ENCODE assay signal across 1 cellular context in the genomic region with DNA sequence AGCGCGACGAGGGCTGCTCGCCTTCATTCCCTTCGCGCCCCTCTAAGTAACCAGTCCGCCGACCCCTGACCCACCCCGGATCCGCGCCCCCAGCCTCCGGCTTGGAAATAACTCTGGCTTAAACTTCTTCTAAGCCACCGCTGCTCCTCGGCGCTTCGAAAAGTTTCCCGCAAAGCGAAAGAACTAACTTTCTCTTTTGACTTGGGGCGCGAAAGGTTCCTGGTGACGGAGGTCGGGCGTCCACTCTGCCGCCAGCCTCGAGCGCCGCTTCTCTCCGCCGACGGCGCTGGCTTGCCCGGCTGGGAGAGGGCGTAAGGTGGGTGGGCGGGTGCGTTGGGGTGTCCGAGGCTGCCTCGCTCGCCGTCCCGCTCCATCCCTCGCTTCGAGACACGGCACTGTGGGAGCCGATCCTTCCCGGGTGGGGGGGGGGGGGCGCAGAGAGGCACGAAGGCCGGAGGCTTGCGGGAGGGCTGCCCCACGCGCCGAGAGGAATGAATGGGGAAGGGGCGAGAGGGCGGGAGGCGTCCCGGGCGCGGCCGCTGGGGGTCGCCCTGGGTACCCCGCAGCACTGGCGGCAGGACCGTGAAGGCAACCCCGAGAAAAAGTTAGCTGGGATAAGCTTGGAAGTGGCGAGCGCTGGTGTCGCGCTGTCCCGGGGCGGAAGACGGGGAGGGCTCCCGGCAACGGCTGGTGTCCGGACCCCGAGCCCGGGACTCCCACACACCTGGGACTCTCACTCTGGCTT.
A peak's percentile ranks its signal among the peaks of the same experiment; 100 is the strongest.
TF ChIP-seq lines count a peak whose summit lies in the region.

No MANE protein-coding gene starts in this region.

TF ChIP-seq in K562, 482 proteins besides CTCF, POLR2A, EP300 and RAD21 (continued from another document and continues in another):
- TF ChIP-seq THRB (CRISPR knock-in tag; conservative IDR thresholded peaks at IDR 0.05) (peak; percentile 65), E4F1 (CRISPR knock-in tag; IDR thresholded peaks at IDR 0.05; ENCODE audit: borderline replicate concordance) (no peak), ELF1 (tag; IDR thresholded peaks at IDR 0.05) (peak; percentile 52; the same call in 1 of the 2 replicates), NR4A1 (CRISPR knock-in tag; IDR thresholded peaks at IDR 0.05) (no peak), NR4A1 (tag; IDR thresholded peaks at IDR 0.05) (0 out of 2 replicates have a peak, but pooled peaks have one; percentile 1), FOXK1 (CRISPR knock-in tag; IDR thresholded peaks at IDR 0.05; ENCODE audit: borderline replicate concordance) (no peak; the same call in 1 of the 2 replicates), ZNF12 (CRISPR knock-in tag; IDR thresholded peaks at IDR 0.05) (peak; percentile 9; the same call in 1 of the 2 replicates), ELF2 (CRISPR knock-in tag; IDR thresholded peaks at IDR 0.05) (0 out of 2 replicates have a peak, but pooled peaks have one; percentile 49), FIP1L1 (IDR thresholded peaks at IDR 0.05; ENCODE audit: low read depth, low read length, poor library complexity, severe bottlenecking) (peak; percentile 95), ZNF507 (tag; conservative IDR thresholded peaks at IDR 0.05) (no peak), SRSF3 (IDR thresholded peaks at IDR 0.05; ENCODE audit: insufficient read depth, low read length) (0 out of 2 replicates have a peak, but pooled peaks have one; percentile 48), ZNF830 (CRISPR knock-in tag; IDR thresholded peaks at IDR 0.05) (0 out of 2 replicates have a peak, but pooled peaks have one; percentile 64), ZNF407 (IDR thresholded peaks at IDR 0.05; ENCODE audit: low read depth) (no peak), KDM4B (IDR thresholded peaks at IDR 0.05; ENCODE audit: borderline replicate concordance in 2 of 2, low read depth in 1 of 2) (no peak), POLR3G (IDR thresholded peaks at IDR 0.05; ENCODE audit: extremely low read depth, insufficient read length, insufficient replicate concordance) (no peak), NFXL1 (CRISPR knock-in tag; IDR thresholded peaks at IDR 0.05) (0 out of 2 replicates have a peak, but pooled peaks have one; percentile 69), ID3 (CRISPR knock-in tag; IDR thresholded peaks at IDR 0.05) (no peak), ID3 (tag; IDR thresholded peaks at IDR 0.05) (0 out of 2 replicates have a peak, but pooled peaks have one; percentile 38), NELFE (IDR thresholded peaks at IDR 0.05; ENCODE audit: insufficient read depth, insufficient read length) (no peak), DEAF1 (CRISPR knock-in tag; IDR thresholded peaks at IDR 0.05) (0 out of 2 replicates have a peak, but pooled peaks have one; percentile 7), RB1 (IDR thresholded peaks at IDR 0.05; ENCODE audit: low read depth) (peak; percentile 70; the same call in 1 of the 2 replicates), PCBP2 (IDR thresholded peaks at IDR 0.05; ENCODE audit: low read depth, low read length, poor library complexity, severe bottlenecking) (peak; percentile 76), OTX1 (CRISPR knock-in tag; IDR thresholded peaks at IDR 0.05) (peak; percentile 45; the same call in 1 of the 2 replicates), TEAD1 (CRISPR knock-in tag; IDR thresholded peaks at IDR 0.05) (peak in 1 of 2 experiments; percentile 11; a peak in 1 of 4 replicates), HNRNPK (IDR thresholded peaks at IDR 0.05; ENCODE audit: low read depth, low read length, poor library complexity, severe bottlenecking) (peak; percentile 6), ZSCAN32 (CRISPR knock-in tag; IDR thresholded peaks at IDR 0.05) (peak; percentile 26; the same call in 1 of the 2 replicates), TAF9B (IDR thresholded peaks at IDR 0.05; ENCODE audit: partially characterized antibody) (no peak), ZBTB9 (CRISPR knock-in tag; IDR thresholded peaks at IDR 0.05) (peak; percentile 86)
- TF ChIP-seq, protein P1, sequence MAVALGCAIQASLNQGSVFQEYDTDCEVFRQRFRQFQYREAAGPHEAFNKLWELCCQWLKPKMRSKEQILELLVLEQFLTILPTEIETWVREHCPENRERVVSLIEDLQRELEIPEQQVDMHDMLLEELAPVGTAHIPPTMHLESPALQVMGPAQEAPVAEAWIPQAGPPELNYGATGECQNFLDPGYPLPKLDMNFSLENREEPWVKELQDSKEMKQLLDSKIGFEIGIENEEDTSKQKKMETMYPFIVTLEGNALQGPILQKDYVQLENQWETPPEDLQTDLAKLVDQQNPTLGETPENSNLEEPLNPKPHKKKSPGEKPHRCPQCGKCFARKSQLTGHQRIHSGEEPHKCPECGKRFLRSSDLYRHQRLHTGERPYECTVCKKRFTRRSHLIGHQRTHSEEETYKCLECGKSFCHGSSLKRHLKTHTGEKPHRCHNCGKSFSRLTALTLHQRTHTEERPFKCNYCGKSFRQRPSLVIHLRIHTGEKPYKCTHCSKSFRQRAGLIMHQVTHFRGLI (CRISPR knock-in tag; IDR thresholded peaks at IDR 0.05): no peak
- TF ChIP-seq, protein P2, sequence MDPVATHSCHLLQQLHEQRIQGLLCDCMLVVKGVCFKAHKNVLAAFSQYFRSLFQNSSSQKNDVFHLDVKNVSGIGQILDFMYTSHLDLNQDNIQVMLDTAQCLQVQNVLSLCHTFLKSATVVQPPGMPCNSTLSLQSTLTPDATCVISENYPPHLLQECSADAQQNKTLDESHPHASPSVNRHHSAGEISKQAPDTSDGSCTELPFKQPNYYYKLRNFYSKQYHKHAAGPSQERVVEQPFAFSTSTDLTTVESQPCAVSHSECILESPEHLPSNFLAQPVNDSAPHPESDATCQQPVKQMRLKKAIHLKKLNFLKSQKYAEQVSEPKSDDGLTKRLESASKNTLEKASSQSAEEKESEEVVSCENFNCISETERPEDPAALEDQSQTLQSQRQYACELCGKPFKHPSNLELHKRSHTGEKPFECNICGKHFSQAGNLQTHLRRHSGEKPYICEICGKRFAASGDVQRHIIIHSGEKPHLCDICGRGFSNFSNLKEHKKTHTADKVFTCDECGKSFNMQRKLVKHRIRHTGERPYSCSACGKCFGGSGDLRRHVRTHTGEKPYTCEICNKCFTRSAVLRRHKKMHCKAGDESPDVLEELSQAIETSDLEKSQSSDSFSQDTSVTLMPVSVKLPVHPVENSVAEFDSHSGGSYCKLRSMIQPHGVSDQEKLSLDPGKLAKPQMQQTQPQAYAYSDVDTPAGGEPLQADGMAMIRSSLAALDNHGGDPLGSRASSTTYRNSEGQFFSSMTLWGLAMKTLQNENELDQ (CRISPR knock-in tag; IDR thresholded peaks at IDR 0.05; ENCODE audit: borderline replicate concordance): peak; percentile 94; the same call in 1 of the 2 replicates
- TF ChIP-seq, protein P3, sequence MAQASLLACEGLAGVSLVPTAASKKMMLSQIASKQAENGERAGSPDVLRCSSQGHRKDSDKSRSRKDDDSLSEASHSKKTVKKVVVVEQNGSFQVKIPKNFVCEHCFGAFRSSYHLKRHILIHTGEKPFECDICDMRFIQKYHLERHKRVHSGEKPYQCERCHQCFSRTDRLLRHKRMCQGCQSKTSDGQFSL (CRISPR knock-in tag; IDR thresholded peaks at IDR 0.05): peak; percentile 96
- TF ChIP-seq, protein P3 (tag; IDR thresholded peaks at IDR 0.05): peak in 1 of 2 experiments; percentile 88; a peak in 2 of 4 replicates
